Comparison of ENCODE assay signal across 8 cellular contexts in genomic region chr9:125261501-125262216, GRCh38. TPM values are rescaled to one million over a fixed set of nuclear protein-coding genes. Genes with fewer than 3 reads are reported as not detected.
DNase-seq lines count a peak whose midpoint lies in the region; ATAC-seq and TF ChIP-seq lines count a peak whose summit lies in the region.

A gene with protein sequence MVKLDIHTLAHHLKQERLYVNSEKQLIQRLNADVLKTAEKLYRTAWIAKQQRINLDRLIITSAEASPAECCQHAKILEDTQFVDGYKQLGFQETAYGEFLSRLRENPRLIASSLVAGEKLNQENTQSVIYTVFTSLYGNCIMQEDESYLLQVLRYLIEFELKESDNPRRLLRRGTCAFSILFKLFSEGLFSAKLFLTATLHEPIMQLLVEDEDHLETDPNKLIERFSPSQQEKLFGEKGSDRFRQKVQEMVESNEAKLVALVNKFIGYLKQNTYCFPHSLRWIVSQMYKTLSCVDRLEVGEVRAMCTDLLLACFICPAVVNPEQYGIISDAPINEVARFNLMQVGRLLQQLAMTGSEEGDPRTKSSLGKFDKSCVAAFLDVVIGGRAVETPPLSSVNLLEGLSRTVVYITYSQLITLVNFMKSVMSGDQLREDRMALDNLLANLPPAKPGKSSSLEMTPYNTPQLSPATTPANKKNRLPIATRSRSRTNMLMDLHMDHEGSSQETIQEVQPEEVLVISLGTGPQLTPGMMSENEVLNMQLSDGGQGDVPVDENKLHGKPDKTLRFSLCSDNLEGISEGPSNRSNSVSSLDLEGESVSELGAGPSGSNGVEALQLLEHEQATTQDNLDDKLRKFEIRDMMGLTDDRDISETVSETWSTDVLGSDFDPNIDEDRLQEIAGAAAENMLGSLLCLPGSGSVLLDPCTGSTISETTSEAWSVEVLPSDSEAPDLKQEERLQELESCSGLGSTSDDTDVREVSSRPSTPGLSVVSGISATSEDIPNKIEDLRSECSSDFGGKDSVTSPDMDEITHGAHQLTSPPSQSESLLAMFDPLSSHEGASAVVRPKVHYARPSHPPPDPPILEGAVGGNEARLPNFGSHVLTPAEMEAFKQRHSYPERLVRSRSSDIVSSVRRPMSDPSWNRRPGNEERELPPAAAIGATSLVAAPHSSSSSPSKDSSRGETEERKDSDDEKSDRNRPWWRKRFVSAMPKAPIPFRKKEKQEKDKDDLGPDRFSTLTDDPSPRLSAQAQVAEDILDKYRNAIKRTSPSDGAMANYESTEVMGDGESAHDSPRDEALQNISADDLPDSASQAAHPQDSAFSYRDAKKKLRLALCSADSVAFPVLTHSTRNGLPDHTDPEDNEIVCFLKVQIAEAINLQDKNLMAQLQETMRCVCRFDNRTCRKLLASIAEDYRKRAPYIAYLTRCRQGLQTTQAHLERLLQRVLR (N-terminal part only) (plus strand): TSS chr9:125261826. CDS start chr9:125298922, 37,096 bp downstream.

- ATAC-seq in GM19395 (IDR thresholded peaks at IDR 0.05; ENCODE audit: unreplicated experiment) (peak; percentile 89), HG03558 (IDR thresholded peaks at IDR 0.05; ENCODE audit: extremely low read depth, unreplicated experiment) (peak; percentile 65)

- peak in 1 of 3 donors; percentile 3 for TF ChIP-seq CTCF in lower leg skin (IDR thresholded peaks at IDR 0.05)

- peak; percentile 86 to 91 (median 87) for DNase-seq in CD4-positive, alpha-beta memory T cell
- DNase-seq in NCI-H774 (lab: John Stamatoyannopoulos, UW) (peak; percentile 97), lower leg skin (ENCODE audit: low spot score in 2 of 2) (peak; percentile 73 to 95)
- DNase-seq in activated CD4-positive, alpha-beta memory T cell treated with anti-CD3 and anti-CD28 coated beads for 36 hours: peak; percentile 94
- peak; percentile 83 for DNase-seq in stimulated activated CD4-positive, alpha-beta T cell treated with anti-CD3 and anti-CD28 coated beads, Interleukin-4, amount 100 ng/mL, for 48 hours (ENCODE audit: low read depth in 2 of 2)

- H3K27me3 Mint-ChIP-seq in CD4-positive, alpha-beta memory T cell: no peaks in the 10 kb centered on the region
- H3K27me3 Mint-ChIP-seq in activated CD4-positive, alpha-beta memory T cell treated with anti-CD3 and anti-CD28 coated beads for 36 hours: peaks cover 2% of the 10 kb centered on the region

- 3 to 4% methylated on average over 28 to 31 of the region's 66 CpGs for WGBS in lower leg skin, 2 donors

- H3K36me3 ChIP-seq in CD4-positive, alpha-beta memory T cell (ENCODE audit: insufficient read depth, low read length): no peaks in the 10 kb centered on the region
- peaks cover 0 to 8% of the 10 kb centered on the region in 2 donors for H3K36me3 ChIP-seq in duodenal mucosa (ENCODE audit: control insufficient read depth in 1 of 2, insufficient read depth in 2 of 2, low read length in 2 of 2)

- H3K9me3 ChIP-seq in CD4-positive, alpha-beta memory T cell (ENCODE audit: control insufficient read depth in 1 of 2, low read length in 2 of 2): no peaks in the 10 kb centered on the region
- H3K9me3 ChIP-seq in duodenal mucosa (ENCODE audit: control insufficient read depth in 1 of 2, low read length in 2 of 2): no peaks in the 10 kb centered on the region

- peak within 1 kb of the TSS; percentile 94 to 98 (median 97) for H3K4me3 Mint-ChIP-seq in CD4-positive, alpha-beta memory T cell
- peak within 1 kb of the TSS; percentile 99 for H3K4me3 Mint-ChIP-seq in activated CD4-positive, alpha-beta memory T cell treated with anti-CD3 and anti-CD28 coated beads for 36 hours

- CTCF ChIA-PET in CD4-positive, alpha-beta memory T cell (lab: Charles Lee; ENCODE audit: partially characterized antibody): interaction anchor here (0.8 to 3.0 kb wide), 6 partner anchors 13 to 408 kb away, joined by 3 to 17 read pairs (median 4); partner anchors contain the start of genes HSPA5 and WDR38
- CTCF ChIA-PET in activated CD4-positive, alpha-beta memory T cell treated with anti-CD3 and anti-CD28 coated beads for 36 hours (lab: Charles Lee): interaction anchor here (0.6 to 2.6 kb wide), 6 partner anchors 9 to 393 kb away, joined by 3 to 17 read pairs (median 3); partner anchors contain the start of gene HSPA5

- no peaks in the 10 kb centered on the region for H3K9me3 Mint-ChIP-seq in CD4-positive, alpha-beta memory T cell
- H3K9me3 Mint-ChIP-seq in activated CD4-positive, alpha-beta memory T cell treated with anti-CD3 and anti-CD28 coated beads for 36 hours: no peaks in the 10 kb centered on the region

- H3K36me3 Mint-ChIP-seq in CD4-positive, alpha-beta memory T cell: peaks cover 5 to 25% of the 10 kb centered on the region in 2 donors
- H3K36me3 Mint-ChIP-seq in activated CD4-positive, alpha-beta memory T cell treated with anti-CD3 and anti-CD28 coated beads for 36 hours: peaks cover 14% of the 10 kb centered on the region

- POLR2A ChIA-PET in CD4-positive, alpha-beta memory T cell (lab: Charles Lee; ENCODE audit: partially characterized antibody): interaction anchor here (0.6 to 5.1 kb wide), 8 partner anchors 17 to 400 kb away, joined by 3 to 98 read pairs (median 6); partner anchors contain the start of genes HSPA5 and RABEPK
- POLR2A ChIA-PET in activated CD4-positive, alpha-beta memory T cell treated with anti-CD3 and anti-CD28 coated beads for 36 hours (lab: Charles Lee): interaction anchor here (5.4 kb wide), 1 partner anchor 20 kb away, joined by 66 read pairs; the partner anchor contains the start of gene HSPA5

- H3K27me3 ChIP-seq in CD4-positive, alpha-beta memory T cell (ENCODE audit: insufficient read depth, low read length): no peaks in the 10 kb centered on the region
- no peaks in the 10 kb centered on the region for H3K27me3 ChIP-seq in duodenal mucosa (ENCODE audit: control insufficient read depth in 1 of 2, insufficient read depth in 2 of 2, low read length in 2 of 2)

- H3K4me1 Mint-ChIP-seq in CD4-positive, alpha-beta memory T cell: peaks cover 28 to 52% (median 40%) of the 10 kb centered on the region in 4 donors
- peaks cover 44% of the 10 kb centered on the region for H3K4me1 Mint-ChIP-seq in activated CD4-positive, alpha-beta memory T cell treated with anti-CD3 and anti-CD28 coated beads for 36 hours (ENCODE audit: low read depth)

- peaks cover 33% of the 10 kb centered on the region for H3K4me1 ChIP-seq in CD4-positive, alpha-beta memory T cell (ENCODE audit: insufficient read depth, low read length)
- H3K4me1 ChIP-seq in duodenal mucosa (ENCODE audit: control insufficient read depth in 1 of 2, insufficient read depth in 2 of 2, low read length in 2 of 2): peaks cover 6 to 16% of the 10 kb centered on the region in 2 donors

- H3K27ac ChIP-seq in CD4-positive, alpha-beta memory T cell (ENCODE audit: low read depth, low read length): peak within 1 kb of the TSS; percentile 81
- H3K27ac ChIP-seq in duodenal mucosa (ENCODE audit: low read depth, low read length): peak within 1 kb of the TSS; percentile 86

- TF ChIP-seq POLR2A in lower leg skin (IDR thresholded peaks at IDR 0.05): no peak

- H3K27ac Mint-ChIP-seq in CD4-positive, alpha-beta memory T cell: peak within 1 kb of the TSS; percentile 87 to 98 (median 97)
- H3K27ac Mint-ChIP-seq in activated CD4-positive, alpha-beta memory T cell treated with anti-CD3 and anti-CD28 coated beads for 36 hours: peak within 1 kb of the TSS; percentile 93

- peak within 1 kb of the TSS; percentile 76 to 95 for H3K9ac ChIP-seq in duodenal mucosa (ENCODE audit: low read depth in 1 of 2, low read length in 2 of 2)

- peak within 1 kb of the TSS; percentile 72 to 94 for H3K4me3 ChIP-seq in CD4-positive, alpha-beta memory T cell (ENCODE audit: low read length in 2 of 2)
- H3K4me3 ChIP-seq in duodenal mucosa (ENCODE audit: low read depth in 1 of 2, low read length in 2 of 2) (peak within 1 kb of the TSS; percentile 94 to 96), lower leg skin (ENCODE audit: low read depth, poor library complexity, severe bottlenecking) (peak within 1 kb of the TSS; percentile 100)

- intact Hi-C loops in CD4-positive, alpha-beta memory T cell (cut with micrococcal nuclease): loop anchor here (1.0 to 5.0 kb wide), 4 partner anchors 20 to 489 kb away; partner anchors contain the start of genes ARPC5L, HSPA5, NR6A1 and PPP6C
- intact Hi-C loops in activated CD4-positive, alpha-beta memory T cell treated with anti-CD3 and anti-CD28 coated beads for 36 hours (cut with micrococcal nuclease): loop anchor here (1.0 to 5.0 kb wide), 3 partner anchors 20 to 73 kb away; partner anchors contain the start of genes HSPA5 and PPP6C
- intact Hi-C loops in lower leg skin (cut with DNase I; ENCODE audit: low total_unique reads): no loop called here

RNA-seq across cellular contexts. Expression of the gene that starts here (rescaled TPM):
- 10 to 100 TPM; 67.8 to 76.4 TPM for total RNA-seq in CD4-positive, alpha-beta memory T cell
- polyA plus RNA-seq in CD4-positive, alpha-beta memory T cell: 10 to 100 TPM; 45.6 to 59.2 TPM
- 10 to 100 TPM; 42.2 to 46.8 TPM for total RNA-seq in activated CD4-positive, alpha-beta memory T cell treated with anti-CD3 and anti-CD28 coated beads for 36 hours
- 10 to 100 TPM; 50.9 to 79.0 (median 53.4) TPM for total RNA-seq in lower leg skin

Comparison
In these comparisons a context has a peak if more than half of its experiments do, and no peak if none do; other contexts are left out.
1. Peak in every context shown above with its lines: DNase-seq, ATAC-seq, H3K4me3 ChIP-seq and H3K27ac ChIP-seq.